ENCODE assay signal across 25 cellular contexts in genomic region chr1:107512836-107513235, GRCh38.
DNase-seq lines count a peak whose midpoint lies in the region; ATAC-seq, FAIRE-seq and TF ChIP-seq lines count a peak whose summit lies in the region.
"Had no signal": no experiment of that assay in that cellular context is flagged by ENCODE, and none has a peak within 500 bp of the region (broad histone marks: within the 10 kb centered on the region; RNA-seq: fewer than 3 reads in every experiment).

No MANE protein-coding gene starts in this region.

- no peak overlapping the region for H3K14ac ChIP-seq in IMR-90 (replicated peaks; ENCODE audit: low read depth, low read length)

- dilution Hi-C loops in IMR-90 (cut with HindIII; ENCODE audit: low sequenced_read_pairs, unreplicated experiment) = no loop called here

- no peak overlapping the region for H3K4ac ChIP-seq in IMR-90 (ENCODE audit: low read depth, low read length)

- H2AK9ac ChIP-seq in IMR-90 (replicated peaks; ENCODE audit: low read depth, low read length, poor library complexity) = no peak overlapping the region

- no peak overlapping the region for H4K91ac ChIP-seq in IMR-90 (ENCODE audit: insufficient read depth, low read depth, low read length)

- no TSS peak for BruUV-seq in HepG2 (replicated peaks; lab: Mats Ljungman, UMichigan)
- BruUV-seq in IMR-90 (replicated peaks; lab: Mats Ljungman, UMichigan) = no TSS peak
- no TSS peak for BruUV-seq in K562 (replicated peaks; lab: Mats Ljungman, UMichigan)

- no peak overlapping the region for H4K5ac ChIP-seq in IMR-90 (ENCODE audit: low read depth, low read length)

- H2BK120ac ChIP-seq in IMR-90 (ENCODE audit: low read depth, low read length) = no peak overlapping the region

- H3K79me2 ChIP-seq in HepG2 (ENCODE audit: insufficient read depth, low read length) = no peaks in the 10 kb centered on the region
- H3K79me2 ChIP-seq in K562 (ENCODE audit: control insufficient read depth, insufficient read depth, low read length) = no peaks in the 10 kb centered on the region

- no peak overlapping the region for H2AFZ ChIP-seq in HepG2 (ENCODE audit: low read length)
- no peak overlapping the region for H2AFZ ChIP-seq in IMR-90 (replicated peaks; ENCODE audit: low read length, poor library complexity)
- no peak overlapping the region for H2AFZ ChIP-seq in K562 (ENCODE audit: low read depth, low read length)

- H3K18ac ChIP-seq in IMR-90 (ENCODE audit: low read depth, low read length) = no peak overlapping the region

- H4K8ac ChIP-seq in IMR-90 (ENCODE audit: low read depth in 2 of 2, low read length in 2 of 2) = no peak overlapping the region

- TF ChIP-seq RAD21 in HepG2 (CRISPR knock-in tag; IDR thresholded peaks at IDR 0.05) (no peak), IMR-90 (IDR thresholded peaks at IDR 0.05; ENCODE audit: low read length) (no peak), K562 (CRISPR knock-in tag; conservative IDR thresholded peaks at IDR 0.05 in 1 of 2, IDR thresholded peaks at IDR 0.05 in 1 of 2) (no peak)

- TF ChIP-seq POLR2A in HepG2 (IDR thresholded peaks at IDR 0.05; ENCODE audit: insufficient read depth in 1 of 2, low read depth in 2 of 2, low read length in 2 of 2) (no peak), right lobe of liver (IDR thresholded peaks at IDR 0.05) (no peak), IMR-90 (IDR thresholded peaks at IDR 0.05; ENCODE audit: low read depth, low read length) (no peak), K562 (conservative IDR thresholded peaks at IDR 0.05) (no peak)

- ATAC-seq in HepG2 (no peak), right lobe of liver (no peak), GM18502 (IDR thresholded peaks at IDR 0.05; ENCODE audit: poor library complexity, unreplicated experiment) (peak; percentile 48), IMR-90 (ENCODE audit: low read depth) (no peak), K562 (no peak), GM18498 (IDR thresholded peaks at IDR 0.05; ENCODE audit: unreplicated experiment) (no peak), GM21423 (IDR thresholded peaks at IDR 0.05; ENCODE audit: unreplicated experiment) (no peak)

- no peaks in the 10 kb centered on the region for H3K36me3 ChIP-seq in HepG2 (replicated peaks in 1 of 2; ENCODE audit: control insufficient read depth in 1 of 2, insufficient read depth in 2 of 2, low read length in 2 of 2)
- no peaks in the 10 kb centered on the region for H3K36me3 ChIP-seq in right lobe of liver
- no peaks in the 10 kb centered on the region for H3K36me3 ChIP-seq in IMR-90 (ENCODE audit: control insufficient read depth, insufficient read depth, low read length)
- no peaks in the 10 kb centered on the region for H3K36me3 ChIP-seq in K562 (ENCODE audit: control insufficient read depth, insufficient read depth, low read length)
- H3K36me3 ChIP-seq: BE2C had no signal

- in situ Hi-C loops in HepG2 (cut with HindIII; ENCODE audit: extremely low pct_ligation_motif_present, low pct_unique_long_range_greater_than_20kb) = no loop called here
- in situ Hi-C loops in IMR-90 (cut with MboI; ENCODE audit: low sequenced_read_pairs) = no loop called here
- in situ Hi-C loops in K562 (cut with MboI) = no loop called here

- FAIRE-seq in HepG2 (lab: Jason Lieb, UNC) (no peak), K562 (lab: Jason Lieb, UNC) (no peak)
- FAIRE-seq: A204.1, G401.6, GM12892, GM18507 had no signal

- H3K27ac ChIP-seq in HepG2 (ENCODE audit: extremely low read length, insufficient read depth, low read length) = no peak overlapping the region
- H3K27ac ChIP-seq in right lobe of liver = no peak overlapping the region
- H3K27ac ChIP-seq in IMR-90 (ENCODE audit: insufficient read depth, low read length) = no peak overlapping the region
- no peak overlapping the region for H3K27ac ChIP-seq in K562 (ENCODE audit: extremely low read depth, low read depth, low read length)
- H3K27ac ChIP-seq: BLaER1 had no signal

- no peak overlapping the region for H2BK15ac ChIP-seq in IMR-90 (ENCODE audit: low read depth, low read length)

- TF ChIP-seq EP300 in HepG2 (IDR thresholded peaks at IDR 0.05; ENCODE audit: low read depth in 2 of 2, low read length in 2 of 2) (no peak), HepG2 (CRISPR knock-in tag; IDR thresholded peaks at IDR 0.05; ENCODE audit: borderline replicate concordance) (no peak), K562 (IDR thresholded peaks at IDR 0.05; ENCODE audit: low read length) (no peak)

- H3K79me1 ChIP-seq in IMR-90 (ENCODE audit: low read depth in 1 of 2, low read length in 2 of 2) = no peaks in the 10 kb centered on the region

- H3K56ac ChIP-seq in IMR-90 (ENCODE audit: extremely low read depth, insufficient read depth, low read length) = no peak overlapping the region

- DNase-seq in HepG2 (ENCODE audit: low spot score) (no peak), right lobe of liver (no peak), IMR-90 (no peak), K562 (ENCODE audit: extremely low read depth in 1 of 4, low spot score in 3 of 4) (no peak), DMS153 treated with DMSO at 0.1 percent for 48 hours (lab: John Stamatoyannopoulos, UW; ENCODE audit: unreplicated experiment) (no peak)
- DNase-seq: 8988T; ACHN; BE2C; C1 segment of cervical spinal cord; CD4-positive, alpha-beta memory T cell; CD4-positive, CD25-positive, alpha-beta regulatory T cell; CD8-positive, alpha-beta memory T cell; COR-L47; DMS 273 treated with DMSO at 0.1 percent for 48 hours; DMS153; DMS79 treated with DMSO at 0.1 percent for 48 hours; GF-D8 had no signal

- no peak overlapping the region for H3K23ac ChIP-seq in IMR-90 (ENCODE audit: low read depth, low read length)

- H3K4me3 ChIP-seq in HepG2 (replicated peaks in 1 of 3; ENCODE audit: insufficient read depth in 1 of 3, low read depth in 2 of 3, low read length in 3 of 3) (no peak overlapping the region), right lobe of liver (no peak overlapping the region), IMR-90 (ENCODE audit: insufficient read depth, low read depth, low read length) (no peak overlapping the region), K562 (no peak overlapping the region)
- H3K4me3 ChIP-seq: BLaER1 had no signal

- TF ChIP-seq CTCF in HepG2 (CRISPR knock-in tag; IDR thresholded peaks at IDR 0.05) (no peak), right lobe of liver (IDR thresholded peaks at IDR 0.05) (no peak), IMR-90 (conservative IDR thresholded peaks at IDR 0.05; ENCODE audit: low read depth, low read length) (no peak), K562 (IDR thresholded peaks at IDR 0.05 in 2 of 3, conservative IDR thresholded peaks at IDR 0.05 in 1 of 3; ENCODE audit: insufficient read depth in 2 of 3, low read depth in 1 of 3, low read length in 3 of 3) (no peak)

- POLR2A ChIA-PET in HepG2 (lab: Yijun Ruan, JAX) (no interaction called here), IMR-90 (lab: Charles Lee; ENCODE audit: unreplicated experiment) (no interaction called here), K562 (lab: Yijun Ruan, JAX) (interaction anchor here (0.6 kb wide), 1 partner anchor 933 kb away, joined by 3 read pairs; no protein-coding TSS in a partner anchor)

- H3K9me1 ChIP-seq in IMR-90 (ENCODE audit: insufficient read depth, low read length) (no peaks in the 10 kb centered on the region), K562 (ENCODE audit: control insufficient read depth, insufficient read depth, low read length) (no peaks in the 10 kb centered on the region)

- H2BK5ac ChIP-seq in IMR-90 (ENCODE audit: low read depth, low read length, poor library complexity, severe bottlenecking) = no peak overlapping the region

- peaks cover 12% of the 10 kb centered on the region for H3K4me1 ChIP-seq in HepG2 (ENCODE audit: insufficient read depth, low read length)
- no peaks in the 10 kb centered on the region for H3K4me1 ChIP-seq in right lobe of liver
- H3K4me1 ChIP-seq in IMR-90 (ENCODE audit: control insufficient read depth, insufficient read depth, low read length) = no peaks in the 10 kb centered on the region
- H3K4me1 ChIP-seq in K562 (replicated peaks in 1 of 2; ENCODE audit: control insufficient read depth in 2 of 2, insufficient read depth in 2 of 2, low read length in 2 of 2) = no peaks in the 10 kb centered on the region
- H3K4me1 ChIP-seq: BE2C, BLaER1 had no signal

- H4K20me1 ChIP-seq in HepG2 (ENCODE audit: insufficient read depth, low read length) (no peaks in the 10 kb centered on the region), IMR-90 (ENCODE audit: insufficient read depth, low read length) (no peaks in the 10 kb centered on the region), K562 (replicated peaks; ENCODE audit: control insufficient read depth, insufficient read depth, low read length) (no peaks in the 10 kb centered on the region)
- H4K20me1 ChIP-seq: BLaER1 had no signal

- H3K4me2 ChIP-seq in HepG2 (ENCODE audit: low read depth, low read length) = no peak overlapping the region
- H3K4me2 ChIP-seq in IMR-90 (ENCODE audit: low read depth, low read length) = no peak overlapping the region
- no peak overlapping the region for H3K4me2 ChIP-seq in K562 (ENCODE audit: insufficient read depth, low read length)
- H3K4me2 ChIP-seq: BLaER1 had no signal

- CTCF ChIA-PET in HepG2 (lab: Yijun Ruan, JAX; ENCODE audit: low intra/inter-chr PET ratio, low total read pairs) = no interaction called here
- CTCF ChIA-PET in IMR-90 (lab: Yijun Ruan, JAX) = no interaction called here
- CTCF ChIA-PET in K562 (lab: Yijun Ruan, JAX; ENCODE audit: low intra/inter-chr PET ratio) = no interaction called here

- 50% methylated on average over 2 of the region's 2 CpGs for WGBS in HepG2 (ENCODE audit: low lambda C conversion rate)
- 39% methylated on average over 2 of the region's 2 CpGs for WGBS in right lobe of liver (ENCODE audit: insufficient coverage, low coverage, low lambda C conversion rate, missing lambda C conversion rate)
- WGBS in IMR-90 (ENCODE audit: extremely low coverage in 2 of 2, insufficient read length in 1 of 2), 2 experiments = no CpG with 5 or more reads among the region's 2 CpGs
- 0% methylated on average over 2 of the region's 2 CpGs for WGBS in K562 (ENCODE audit: insufficient coverage, low coverage, missing lambda C conversion rate)

- H3K9me3 ChIP-seq in HepG2 (ENCODE audit: low read length) = peaks cover 16% of the 10 kb centered on the region
- H3K9me3 ChIP-seq in right lobe of liver = no peaks in the 10 kb centered on the region
- no peaks in the 10 kb centered on the region for H3K9me3 ChIP-seq in IMR-90 (ENCODE audit: control insufficient read depth, insufficient read depth, low read length)
- no peaks in the 10 kb centered on the region for H3K9me3 ChIP-seq in K562 (replicated peaks; ENCODE audit: control insufficient read depth, insufficient read depth, low read depth, low read length)
- H3K9me3 ChIP-seq: BE2C had no signal

- intact Hi-C loops in HepG2 (cut with micrococcal nuclease; ENCODE audit: unreplicated experiment) (no loop called here), right lobe of liver (cut with DNase I) (no loop called here), IMR-90 (cut with micrococcal nuclease) (no loop called here), K562 (cut with micrococcal nuclease) (no loop called here)

- H3K9ac ChIP-seq in HepG2 (ENCODE audit: insufficient read depth, low read depth, low read length) (no peak overlapping the region), IMR-90 (ENCODE audit: low read depth, low read length) (no peak overlapping the region), K562 (ENCODE audit: insufficient read depth in 1 of 2, low read depth in 2 of 2, low read length in 2 of 2) (no peak overlapping the region)
- H3K9ac ChIP-seq: BLaER1 had no signal

- H3K27me3 ChIP-seq in HepG2 (ENCODE audit: control insufficient read depth in 1 of 2, insufficient read depth in 2 of 2, low read length in 2 of 2) (no peaks in the 10 kb centered on the region), right lobe of liver (no peaks in the 10 kb centered on the region), IMR-90 (ENCODE audit: control insufficient read depth, insufficient read depth, low read length) (no peaks in the 10 kb centered on the region), K562 (ENCODE audit: control insufficient read depth in 2 of 2, insufficient read depth in 2 of 2, low read length in 2 of 2) (no peaks in the 10 kb centered on the region)
- H3K27me3 ChIP-seq: BE2C, BLaER1 had no signal

- H2BK20ac ChIP-seq in IMR-90 (ENCODE audit: low read depth, low read length) = no peak overlapping the region

- H2AK5ac ChIP-seq in IMR-90 (ENCODE audit: low read depth, low read length) = no peak overlapping the region

Comparison
In these comparisons a context has a peak if more than half of its experiments do, and no peak if none do; other contexts are left out.
1. Of the 241 proteins assayed by ChIP-seq in both HepG2 and K562: peak only in HepG2: MAFF; only in K562: none; in both: none; in neither: 239; mixed calls (peak in some experiments, not most) for 1.